In the genomic region with DNA sequence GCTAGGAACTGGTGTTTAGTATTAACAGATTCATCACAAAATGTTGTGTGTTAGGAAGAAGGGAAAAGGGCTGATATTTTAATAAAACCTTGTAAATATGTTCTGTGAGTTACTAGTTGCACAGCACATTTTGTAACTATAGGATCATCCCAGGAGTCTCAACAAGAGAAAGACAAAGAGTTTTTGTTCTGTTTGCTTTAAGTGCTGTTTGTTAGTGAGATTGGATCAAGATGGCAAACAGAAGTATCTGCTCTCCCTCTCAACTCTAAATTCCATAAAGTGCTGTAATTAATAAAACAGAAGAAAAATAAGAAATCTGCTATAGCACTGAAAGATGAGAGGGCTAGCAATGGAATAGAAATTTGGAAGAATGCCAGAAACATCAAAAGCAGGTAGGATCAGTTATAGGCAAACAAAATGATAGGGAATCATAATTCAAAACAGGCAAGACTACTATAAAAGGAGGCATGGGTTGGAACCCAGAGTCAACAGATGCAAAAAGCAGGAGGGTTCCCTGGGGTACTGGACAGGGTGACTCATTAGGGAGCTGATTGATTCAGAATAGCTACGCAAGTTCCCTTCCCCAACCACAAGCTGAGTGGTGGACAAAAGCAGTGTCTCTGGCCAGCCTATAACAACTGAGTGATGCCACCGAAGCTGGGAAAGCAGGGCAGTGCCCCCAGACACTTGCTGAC, we compare ENCODE assay signal across 14 cellular contexts.
DNase-seq lines count a peak whose midpoint lies in the region; ATAC-seq and TF ChIP-seq lines count a peak whose summit lies in the region.
"Had no signal": no experiment of that assay in that cellular context is flagged by ENCODE, and none has a peak within 500 bp of the region (broad histone marks: within the 10 kb centered on the region; RNA-seq: fewer than 3 reads in every experiment).

No MANE protein-coding gene starts in this region.

- DNase-seq in NCI-H1105 treated with DMSO at 0.1 percent for 48 hours (lab: John Stamatoyannopoulos, UW) (peak; percentile 58), NCI-H1105 (lab: John Stamatoyannopoulos, UW) (no peak), PC-3 (peak; percentile 63), epithelial cell of prostate (ENCODE audit: low read depth, low spot score) (no peak), renal cortical epithelial cell (ENCODE audit: low read depth) (peak; percentile 26), H9 (no peak), left ventricle myocardium superior (no peak)
- no peak for DNase-seq in activated CD8-positive, alpha-beta memory T cell treated with anti-CD3 and anti-CD28 coated beads, Interleukin-2, amount 50 U/mL, for 48 hours
- DNase-seq: activated T-cell treated with anti-CD3 and anti-CD28 coated beads, Interleukin-2, amount 50 U/mL, for 72 hours; DMS53; natural killer cell; NCI-H524 treated with DMSO at 0.1 percent for 48 hours; spleen; upper lobe of right lung had no signal

- peaks cover 6% of the 10 kb centered on the region; the same call in 1 of the 2 replicates for H3K36me3 ChIP-seq in PC-3 (ENCODE audit: low read depth, low read length)

- no peak overlapping the region for H2BK120ac ChIP-seq in H9 (ENCODE audit: low read depth, low read length, poor library complexity, severe bottlenecking)

- no peak overlapping the region for H2BK12ac ChIP-seq in H9 (ENCODE audit: insufficient read length, low read depth, low read length)

- no peaks in the 10 kb centered on the region for H3K9me3 ChIP-seq in PC-3 (ENCODE audit: low read length)
- H3K9me3 ChIP-seq in H9 (ENCODE audit: control insufficient read depth, low read depth, low read length) = no peaks in the 10 kb centered on the region
- H3K9me3 ChIP-seq: upper lobe of right lung had no signal

- no peak overlapping the region for H3K23ac ChIP-seq in H9 (ENCODE audit: insufficient read length, low read depth, low read length)

- H3K27ac Mint-ChIP-seq in H9 = no peak overlapping the region; a peak in 2 of 7 replicates
- H3K27ac Mint-ChIP-seq: activated T-cell treated with anti-CD3 and anti-CD28 coated beads, Interleukin-2, amount 50 U/mL, for 72 hours; natural killer cell had no signal

- peak overlapping the region; percentile 94 for H3K27ac ChIP-seq in PC-3 (ENCODE audit: low read length)
- peak overlapping the region; percentile 62 for H3K27ac ChIP-seq in epithelial cell of prostate
- H3K27ac ChIP-seq in H9 (ENCODE audit: insufficient read length, low read depth, low read length) = no peak overlapping the region
- H3K27ac ChIP-seq: spleen, upper lobe of right lung had no signal

- H3K36me3 Mint-ChIP-seq in H9 (ENCODE audit: insufficient read depth in 1 of 3, low read depth in 3 of 3) = peaks cover 18 to 34% (median 24%) of the 10 kb centered on the region in 3 experiments

- H3K14ac ChIP-seq in H9 (ENCODE audit: insufficient read depth, low read length) = no peak overlapping the region

- H4K91ac ChIP-seq in H9 (ENCODE audit: insufficient read length, low read depth, low read length) = no peak overlapping the region

- TF ChIP-seq CTCF in PC-3 (conservative IDR thresholded peaks at IDR 0.05; ENCODE audit: low read depth, low read length) = no peak
- no peak for TF ChIP-seq CTCF in H9 (conservative IDR thresholded peaks at IDR 0.05)

- H3K18ac ChIP-seq in H9 (ENCODE audit: insufficient read length, low read depth, low read length) = no peak overlapping the region

- POLR2A ChIA-PET in PC-3 (lab: Charles Lee; ENCODE audit: unreplicated experiment) = no interaction called here

- no peak overlapping the region for H3K4ac ChIP-seq in H9 (ENCODE audit: low read depth, low read length)

- no peaks in the 10 kb centered on the region for H3K23me2 ChIP-seq in H9 (ENCODE audit: insufficient read length, low read depth, low read length, poor library complexity, severe bottlenecking)

- H3K4me3 Mint-ChIP-seq in H9 = no peak overlapping the region
- H3K4me3 Mint-ChIP-seq: activated T-cell treated with anti-CD3 and anti-CD28 coated beads, Interleukin-2, amount 50 U/mL, for 72 hours; natural killer cell had no signal

- H3K4me2 ChIP-seq in PC-3 (ENCODE audit: low read length) (peak overlapping the region; percentile 69), H9 (ENCODE audit: insufficient read depth, insufficient read length, low read length) (no peak overlapping the region)

- no TSS peak for BruUV-seq in PC-3 (replicated peaks; lab: Mats Ljungman, UMichigan)

- H3T11ph ChIP-seq in H9 (ENCODE audit: low read length) = no peak overlapping the region

- ATAC-seq in PC-3 (peak; percentile 67), left ventricle myocardium superior (no peak)
- ATAC-seq: activated T-cell treated with anti-CD3 and anti-CD28 coated beads, Interleukin-2, amount 50 U/mL, for 72 hours; natural killer cell; upper lobe of right lung had no signal

- H3K79me1 ChIP-seq in H9 (ENCODE audit: insufficient read depth, low read depth, low read length, poor library complexity, severe bottlenecking) = no peaks in the 10 kb centered on the region

- H3K4me1 ChIP-seq in PC-3 (ENCODE audit: insufficient read depth, low read length) = peaks cover 24% of the 10 kb centered on the region
- H3K4me1 ChIP-seq in H9 (ENCODE audit: insufficient read depth, low read length) = no peaks in the 10 kb centered on the region
- H3K4me1 ChIP-seq: spleen, upper lobe of right lung had no signal

- WGBS in H9 (ENCODE audit: extremely low coverage, insufficient read length, low lambda C conversion rate) = no CpG with 5 or more reads among the region's 2 CpGs

- H3K27me3 ChIP-seq in PC-3 (ENCODE audit: low read length) (no peaks in the 10 kb centered on the region), H9 (ENCODE audit: insufficient read depth, low read length) (no peaks in the 10 kb centered on the region)
- H3K27me3 ChIP-seq: spleen, upper lobe of right lung had no signal

- no peak overlapping the region for H2BK5ac ChIP-seq in H9 (ENCODE audit: insufficient read length, low read length)

- peak overlapping the region; percentile 54 for H3K9ac ChIP-seq in PC-3 (ENCODE audit: low read length)
- no peak overlapping the region for H3K9ac ChIP-seq in H9 (ENCODE audit: extremely low read depth, insufficient read length, low read length)

- no peak overlapping the region for H2BK20ac ChIP-seq in H9 (ENCODE audit: low read depth, low read length, poor library complexity, severe bottlenecking)

- peak overlapping the region; percentile 15; the same call in 1 of the 2 replicates for H3K4me3 ChIP-seq in PC-3 (ENCODE audit: low read length)
- H3K4me3 ChIP-seq: spleen, upper lobe of right lung had no signal

- intact Hi-C loops in PC-3 (cut with micrococcal nuclease) (loop anchor here (5.0 kb wide), 1 partner anchor 51 kb away; no protein-coding TSS in a partner anchor), left ventricle myocardium superior (cut with micrococcal nuclease) (no loop called here)

- no peak overlapping the region for H3K56ac ChIP-seq in H9 (ENCODE audit: insufficient read length, low read depth, low read length)

- no peak overlapping the region for H4K5ac ChIP-seq in H9 (ENCODE audit: insufficient read length, low read depth, low read length)

- H3K4me1 Mint-ChIP-seq in H9 = peaks cover 8 to 11% of the 10 kb centered on the region in 2 experiments

- no peak overlapping the region for H2AK5ac ChIP-seq in H9 (ENCODE audit: insufficient read length, low read length)

- no peaks in the 10 kb centered on the region for H3K9me2 ChIP-seq in PC-3 (replicated peaks; ENCODE audit: low read length)

- no peaks in the 10 kb centered on the region for H4K20me1 ChIP-seq in PC-3 (ENCODE audit: low read length)
- H4K20me1 ChIP-seq in H9 (ENCODE audit: control insufficient read depth, insufficient read depth, insufficient read length) = no peaks in the 10 kb centered on the region

- CTCF ChIA-PET in PC-3 (lab: Charles Lee) = interaction anchor here (0.5 kb wide), 2 partner anchors 328 to 1559 kb away, joined by 3 to 5 read pairs; no protein-coding TSS in a partner anchor

- H3F3A ChIP-seq in PC-3 (ENCODE audit: low read length, unreplicated experiment) = no peaks in the 10 kb centered on the region

- H2AFZ ChIP-seq in PC-3 (ENCODE audit: low read length) (0 out of 2 replicates have a peak overlapping the region, but pooled peaks have one; percentile 31), H9 (ENCODE audit: low read length) (no peak overlapping the region)

- H4K8ac ChIP-seq in H9 (replicated peaks; ENCODE audit: insufficient read length, low read depth, low read length) = no peak overlapping the region

- H2BK15ac ChIP-seq in H9 (ENCODE audit: low read depth, low read length) = no peak overlapping the region

- no peaks in the 10 kb centered on the region for H3K9me3 Mint-ChIP-seq in H9

- no peaks in the 10 kb centered on the region for H3K79me2 ChIP-seq in PC-3 (ENCODE audit: low read length)
- no peaks in the 10 kb centered on the region for H3K79me2 ChIP-seq in H9 (ENCODE audit: insufficient read depth, low read length)

- no peaks in the 10 kb centered on the region for H3K27me3 Mint-ChIP-seq in H9 (ENCODE audit: low read depth)

Comparison
In these comparisons a context has a peak if more than half of its experiments do, and no peak if none do; other contexts are left out.
1. DNase-seq: peak in NCI-H1105 treated with DMSO at 0.1 percent for 48 hours (single experiment), PC-3 (single experiment) and renal cortical epithelial cell (single experiment); none in NCI-H1105 (single experiment), epithelial cell of prostate (single experiment), H9 (single experiment), left ventricle myocardium superior (single experiment) and activated CD8-positive, alpha-beta memory T cell treated with anti-CD3 and anti-CD28 coated beads, Interleukin-2, amount 50 U/mL, for 48 hours (single experiment).